ENCODE assay signal across 28 cellular contexts in the genomic region with DNA sequence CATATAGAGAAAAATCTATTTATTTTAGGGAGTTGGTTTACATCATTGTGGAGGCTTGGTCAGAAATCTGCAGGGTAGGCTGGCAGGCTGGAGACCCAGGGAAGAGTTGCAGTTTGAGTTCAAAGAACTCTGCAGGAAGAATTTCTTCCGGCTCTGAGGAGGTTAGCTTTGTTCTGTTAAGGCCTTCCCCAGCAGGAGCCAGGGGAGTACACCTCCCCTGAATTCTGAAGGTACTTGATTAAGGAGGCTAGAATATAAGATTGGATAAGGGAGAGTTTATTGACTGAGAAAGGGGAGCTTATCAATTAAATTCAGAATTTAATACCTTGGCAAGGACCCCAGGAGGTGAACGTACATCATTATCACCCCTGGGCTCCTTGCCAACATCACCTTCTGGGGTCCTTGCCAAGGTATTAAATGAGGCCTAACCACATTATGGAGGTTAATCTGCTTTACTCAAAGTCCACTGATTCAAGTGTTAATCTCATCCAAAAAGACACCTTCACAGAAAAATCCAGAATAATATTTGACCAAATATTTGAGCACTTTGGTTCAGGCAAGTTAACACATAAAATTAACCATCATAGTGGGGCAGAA.
A peak's percentile ranks its signal among the peaks of the same experiment; 100 is the strongest.
DNase-seq lines count a peak whose midpoint lies in the region; ATAC-seq, FAIRE-seq and TF ChIP-seq lines count a peak whose summit lies in the region.
"Had no signal": no experiment of that assay in that cellular context is flagged by ENCODE, and none has a peak within 500 bp of the region (broad histone marks: within the 10 kb centered on the region; RNA-seq: fewer than 3 reads in every experiment).

No MANE protein-coding gene starts in this region.

- DNase-seq in COR-L47 (lab: John Stamatoyannopoulos, UW): peak; percentile 90
- DNase-seq in NCI-H1105 (lab: John Stamatoyannopoulos, UW): peak; percentile 72
- DNase-seq in NCI-H2171 treated with DMSO at 0.1 percent for 48 hours (lab: John Stamatoyannopoulos, UW): peak; percentile 69
- DNase-seq in WTC11 (ENCODE audit: low spot score): no peak
- DNase-seq in SKM-1 treated with dmso at 0.1 percent for 144 hours (lab: John Stamatoyannopoulos, UW; ENCODE audit: unreplicated experiment): no peak
- DNase-seq in GM12891 (ENCODE audit: insufficient read length, low spot score): no peak
- DNase-seq in tibial nerve (ENCODE audit: low spot score in 2 of 2): no peak
- DNase-seq: activated CD4-positive, alpha-beta T cell treated with anti-CD3 and anti-CD28 coated beads for 4 hours; activated CD8-positive, alpha-beta memory T cell treated with anti-CD3 and anti-CD28 coated beads for 24 hours; activated effector memory CD4-positive, alpha-beta T cell treated with anti-CD3 and anti-CD28 coated beads, Interleukin-2, amount 50 U/mL, for 16 hours; activated naive CD8-positive, alpha-beta T cell treated with anti-CD3 and anti-CD28 coated beads, Interleukin-2, amount 10 ng/mL, durations not matched to agents 7 days and 5 days; central memory CD4-positive, alpha-beta T cell; endodermal cell; foreskin keratinocyte; HCEC 1CT; NCI-H1930; NCI-H526 treated with DMSO at 0.1 percent for 48 hours; pancreas; trophoblast cell had no signal

- no peak for FAIRE-seq in GM12891 (lab: Jason Lieb, UNC)
- FAIRE-seq: HTR-8/SVneo, pancreas had no signal

- H3K27ac ChIP-seq in tibial nerve: no peak overlapping the region
- H3K27ac ChIP-seq: ascending aorta, foreskin keratinocyte, KMS-11, pancreas, right atrium auricular region had no signal

- H3K36me3 Mint-ChIP-seq in WTC11: peaks cover 29% of the 10 kb centered on the region
- H3K36me3 Mint-ChIP-seq: activated naive CD8-positive, alpha-beta T cell treated with anti-CD3 and anti-CD28 coated beads, Interleukin-2, amount 10 ng/mL, durations not matched to agents 7 days and 5 days had no signal

- peaks cover 0 to 9% (median 1%) of the 10 kb centered on the region in 4 donors for H3K9me3 ChIP-seq in tibial nerve
- H3K9me3 ChIP-seq: pancreas had no signal

- peaks cover 3% of the 10 kb centered on the region; the same call in 1 of the 2 replicates for H3K27me3 Mint-ChIP-seq in WTC11 (ENCODE audit: low read depth)
- H3K27me3 Mint-ChIP-seq: activated naive CD8-positive, alpha-beta T cell treated with anti-CD3 and anti-CD28 coated beads, Interleukin-2, amount 10 ng/mL, durations not matched to agents 7 days and 5 days; B cell; dendritic cell treated with granulocyte-macrophage colony-stimulating factor and Interleukin-4, amounts not matched to agents 40 ng/mL and 50 ng/mL, for 4 days had no signal

- no peaks in the 10 kb centered on the region for H3K36me3 ChIP-seq in tibial nerve
- H3K36me3 ChIP-seq: ascending aorta, pancreas, right atrium auricular region had no signal

- H3K27ac Mint-ChIP-seq in WTC11: peak overlapping the region; percentile 75; the same call in 1 of the 2 replicates
- H3K27ac Mint-ChIP-seq: activated naive CD8-positive, alpha-beta T cell treated with anti-CD3 and anti-CD28 coated beads, Interleukin-2, amount 10 ng/mL, durations not matched to agents 7 days and 5 days; B cell; dendritic cell treated with granulocyte-macrophage colony-stimulating factor and Interleukin-4, amounts not matched to agents 40 ng/mL and 50 ng/mL, for 4 days had no signal

- WGBS in tibial nerve, 2 donors: 46 to 50% methylated on average over 2 of the region's 2 CpGs

- peaks cover 16% of the 10 kb centered on the region for H3K4me1 Mint-ChIP-seq in WTC11
- H3K4me1 Mint-ChIP-seq: B cell had no signal

- no peak for TF ChIP-seq EP300 in tibial nerve (IDR thresholded peaks at IDR 0.05)

- TF ChIP-seq POLR2A in GM12891 (IDR thresholded peaks at IDR 0.05; ENCODE audit: low read depth, low read length): no peak
- no peak for TF ChIP-seq POLR2A in tibial nerve (IDR thresholded peaks at IDR 0.05)

- no peak overlapping the region for H3K4me3 Mint-ChIP-seq in WTC11
- H3K4me3 Mint-ChIP-seq: activated naive CD8-positive, alpha-beta T cell treated with anti-CD3 and anti-CD28 coated beads, Interleukin-2, amount 10 ng/mL, durations not matched to agents 7 days and 5 days; B cell; dendritic cell treated with granulocyte-macrophage colony-stimulating factor and Interleukin-4, amounts not matched to agents 40 ng/mL and 50 ng/mL, for 4 days; endodermal cell; nephron had no signal

- CTCF ChIA-PET in WTC11 (lab: Charles Lee): no interaction called here

- POLR2A ChIA-PET in WTC11 (lab: Charles Lee): no interaction called here

- H3K4me3 ChIP-seq in tibial nerve: no peak overlapping the region
- H3K4me3 ChIP-seq: ascending aorta, pancreas, right atrium auricular region had no signal

- ATAC-seq in WTC11 (peak; percentile 61), GM21786 (IDR thresholded peaks at IDR 0.05; ENCODE audit: unreplicated experiment) (no peak)
- ATAC-seq: esophagus mucosa, foreskin keratinocyte, pancreas had no signal

- TF ChIP-seq CTCF in WTC11 (IDR thresholded peaks at IDR 0.05) (no peak), tibial nerve (IDR thresholded peaks at IDR 0.05) (no peak)

- no peaks in the 10 kb centered on the region for H3K4me1 ChIP-seq in tibial nerve
- H3K4me1 ChIP-seq: ascending aorta, foreskin keratinocyte, pancreas, right atrium auricular region had no signal

- H3K9me3 Mint-ChIP-seq in WTC11: peaks cover 48% of the 10 kb centered on the region

- H3K27me3 ChIP-seq in tibial nerve: no peaks in the 10 kb centered on the region
- H3K27me3 ChIP-seq: ascending aorta, foreskin keratinocyte, pancreas, right atrium auricular region had no signal

TF ChIP-seq in WTC11, 78 proteins besides CTCF, POLR2A, EP300 and RAD21:
- TF ChIP-seq, protein P1, sequence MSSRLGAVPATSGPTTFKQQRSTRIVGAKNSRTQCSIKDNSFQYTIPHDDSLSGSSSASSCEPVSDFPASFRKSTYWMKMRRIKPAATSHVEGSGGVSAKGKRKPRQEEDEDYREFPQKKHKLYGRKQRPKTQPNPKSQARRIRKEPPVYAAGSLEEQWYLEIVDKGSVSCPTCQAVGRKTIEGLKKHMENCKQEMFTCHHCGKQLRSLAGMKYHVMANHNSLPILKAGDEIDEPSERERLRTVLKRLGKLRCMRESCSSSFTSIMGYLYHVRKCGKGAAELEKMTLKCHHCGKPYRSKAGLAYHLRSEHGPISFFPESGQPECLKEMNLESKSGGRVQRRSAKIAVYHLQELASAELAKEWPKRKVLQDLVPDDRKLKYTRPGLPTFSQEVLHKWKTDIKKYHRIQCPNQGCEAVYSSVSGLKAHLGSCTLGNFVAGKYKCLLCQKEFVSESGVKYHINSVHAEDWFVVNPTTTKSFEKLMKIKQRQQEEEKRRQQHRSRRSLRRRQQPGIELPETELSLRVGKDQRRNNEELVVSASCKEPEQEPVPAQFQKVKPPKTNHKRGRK (CRISPR knock-in tag; IDR thresholded peaks at IDR 0.05; ENCODE audit: borderline replicate concordance): no peak
- TF ChIP-seq RORB (CRISPR knock-in tag; IDR thresholded peaks at IDR 0.05) (no peak), SMAD4 (CRISPR knock-in tag; IDR thresholded peaks at IDR 0.05) (no peak), ZNF423 (CRISPR knock-in tag; IDR thresholded peaks at IDR 0.05) (no peak)
- TF ChIP-seq, protein P2, sequence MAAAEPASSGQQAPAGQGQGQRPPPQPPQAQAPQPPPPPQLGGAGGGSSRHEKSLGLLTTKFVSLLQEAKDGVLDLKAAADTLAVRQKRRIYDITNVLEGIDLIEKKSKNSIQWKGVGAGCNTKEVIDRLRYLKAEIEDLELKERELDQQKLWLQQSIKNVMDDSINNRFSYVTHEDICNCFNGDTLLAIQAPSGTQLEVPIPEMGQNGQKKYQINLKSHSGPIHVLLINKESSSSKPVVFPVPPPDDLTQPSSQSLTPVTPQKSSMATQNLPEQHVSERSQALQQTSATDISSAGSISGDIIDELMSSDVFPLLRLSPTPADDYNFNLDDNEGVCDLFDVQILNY (CRISPR knock-in tag; IDR thresholded peaks at IDR 0.05): no peak

TF ChIP-seq in GM12891, 5 proteins besides CTCF, POLR2A, EP300 and RAD21:
- TF ChIP-seq POU2F2 (IDR thresholded peaks at IDR 0.05; ENCODE audit: low read depth, low read length) (no peak), PAX5 (IDR thresholded peaks at IDR 0.05; ENCODE audit: insufficient read depth, low read length, severe bottlenecking) (no peak), SPI1 (IDR thresholded peaks at IDR 0.05; ENCODE audit: low read depth, low read length) (no peak), TAF1 (IDR thresholded peaks at IDR 0.05; ENCODE audit: low read depth, low read length) (no peak), POLR2AphosphoS5 (IDR thresholded peaks at IDR 0.05; ENCODE audit: low read depth, low read length) (no peak)

Comparison
In these comparisons a context has a peak if more than half of its experiments do, and no peak if none do; other contexts are left out.
1. DNase-seq: peak in COR-L47 (single experiment), NCI-H1105 (single experiment) and NCI-H2171 treated with DMSO at 0.1 percent for 48 hours (single experiment); none in WTC11 (single experiment), SKM-1 treated with dmso at 0.1 percent for 144 hours (single experiment), GM12891 (single experiment) and tibial nerve (0 of 2).